Comparison of ENCODE assay signal across 1 cellular context in the genomic region with DNA sequence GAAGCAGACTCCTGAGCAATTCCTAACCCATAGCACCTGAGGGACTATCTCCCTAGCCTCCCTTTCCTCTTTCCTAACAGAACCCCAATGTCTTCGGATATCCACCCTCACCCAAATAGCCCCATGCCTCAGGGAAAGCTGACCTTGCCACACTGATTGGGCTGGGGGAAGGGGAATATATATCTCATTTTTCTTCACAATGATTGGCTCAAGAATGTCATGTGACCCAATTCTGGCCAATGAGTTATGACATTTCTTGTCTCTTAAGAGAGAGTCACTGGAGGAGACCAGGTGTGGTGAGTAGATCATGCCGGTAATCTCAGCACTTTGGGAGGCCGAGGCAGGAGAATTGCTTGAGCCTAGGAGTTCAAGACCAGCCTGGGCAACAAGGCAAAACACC.
TF ChIP-seq lines count a peak whose summit lies in the region.

No MANE protein-coding gene starts in this region.

TF ChIP-seq in K562, 482 proteins besides CTCF, POLR2A, EP300 and RAD21 (continued from another document and continues in another):
- TF ChIP-seq, protein P1, sequence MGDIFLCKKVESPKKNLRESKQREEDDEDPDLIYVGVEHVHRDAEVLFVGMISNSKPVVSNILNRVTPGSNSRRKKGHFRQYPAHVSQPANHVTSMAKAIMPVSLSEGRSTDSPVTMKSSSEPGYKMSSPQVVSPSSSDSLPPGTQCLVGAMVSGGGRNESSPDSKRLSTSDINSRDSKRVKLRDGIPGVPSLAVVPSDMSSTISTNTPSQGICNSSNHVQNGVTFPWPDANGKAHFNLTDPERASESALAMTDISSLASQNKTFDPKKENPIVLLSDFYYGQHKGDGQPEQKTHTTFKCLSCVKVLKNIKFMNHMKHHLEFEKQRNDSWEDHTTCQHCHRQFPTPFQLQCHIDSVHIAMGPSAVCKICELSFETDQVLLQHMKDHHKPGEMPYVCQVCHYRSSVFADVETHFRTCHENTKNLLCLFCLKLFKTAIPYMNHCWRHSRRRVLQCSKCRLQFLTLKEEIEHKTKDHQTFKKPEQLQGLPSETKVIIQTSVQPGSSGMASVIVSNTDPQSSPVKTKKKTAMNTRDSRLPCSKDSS (IDR thresholded peaks at IDR 0.05; ENCODE audit: low read depth, partially characterized antibody), result no peak
- TF ChIP-seq TARDBP (IDR thresholded peaks at IDR 0.05) (no peak), ADNP (tag; IDR thresholded peaks at IDR 0.05) (no peak), PCBP1 (IDR thresholded peaks at IDR 0.05; ENCODE audit: low read depth, low read length, poor library complexity, severe bottlenecking) (no peak), ZNF212 (CRISPR knock-in tag; IDR thresholded peaks at IDR 0.05) (no peak), FOS (IDR thresholded peaks at IDR 0.05; ENCODE audit: extremely low read depth, insufficient read length) (no peak), KLF16 (IDR thresholded peaks at IDR 0.05) (no peak), RAD51 (IDR thresholded peaks at IDR 0.05; ENCODE audit: borderline replicate concordance, low read depth) (peak; percentile 95), ZNF316 (IDR thresholded peaks at IDR 0.05) (no peak), ZFP30 (CRISPR knock-in tag; IDR thresholded peaks at IDR 0.05; ENCODE audit: borderline replicate concordance) (no peak), ZNF75A (CRISPR knock-in tag; IDR thresholded peaks at IDR 0.05) (no peak), SMAD1 (IDR thresholded peaks at IDR 0.05; ENCODE audit: low read depth, low read length, partially characterized antibody) (no peak), GATAD2A (IDR thresholded peaks at IDR 0.05) (no peak), NFYB (IDR thresholded peaks at IDR 0.05; ENCODE audit: extremely low read depth, insufficient read length) (peak; percentile 14), NR2C2 (CRISPR knock-in tag; IDR thresholded peaks at IDR 0.05) (no peak), NR2C2 (tag; IDR thresholded peaks at IDR 0.05) (no peak), ETS2 (tag; IDR thresholded peaks at IDR 0.05; ENCODE audit: borderline replicate concordance, poor library complexity, severe bottlenecking) (no peak), FUS (optimal IDR thresholded peaks at IDR 0.05; ENCODE audit: low read depth, low read length) (no peak), L3MBTL2 (IDR thresholded peaks at IDR 0.05) (peak; percentile 33; the same call in 1 of the 2 replicates), YY1 (IDR thresholded peaks at IDR 0.05; ENCODE audit: borderline replicate concordance in 1 of 3, control insufficient read depth in 1 of 3, extremely low read depth in 1 of 3, insufficient read depth in 3 of 3, insufficient read length in 1 of 3, insufficient replicate concordance in 2 of 3, low read depth in 1 of 3, low read length in 2 of 3) (no peak), CREM (IDR thresholded peaks at IDR 0.05; ENCODE audit: low read depth) (no peak), ZNF436 (CRISPR knock-in tag; IDR thresholded peaks at IDR 0.05) (no peak), SMARCA5 (IDR thresholded peaks at IDR 0.05) (no peak), TCF7 (IDR thresholded peaks at IDR 0.05; ENCODE audit: borderline replicate concordance) (no peak), HOXB6 (CRISPR knock-in tag; IDR thresholded peaks at IDR 0.05; ENCODE audit: borderline replicate concordance) (no peak), KLF1 (tag; IDR thresholded peaks at IDR 0.05) (no peak), BDP1 (IDR thresholded peaks at IDR 0.05; ENCODE audit: insufficient read depth, insufficient read length) (no peak), EGR1 (conservative IDR thresholded peaks at IDR 0.05) (no peak), BRCA1 (IDR thresholded peaks at IDR 0.05) (no peak), BRCA1 (CRISPR knock-in tag; IDR thresholded peaks at IDR 0.05) (no peak), PHF20 (IDR thresholded peaks at IDR 0.05; ENCODE audit: partially characterized antibody) (no peak), TBL1XR1 (IDR thresholded peaks at IDR 0.05; ENCODE audit: low read length in 2 of 2) (no peak), LARP7 (IDR thresholded peaks at IDR 0.05) (no peak), FOXP1 (CRISPR knock-in tag; IDR thresholded peaks at IDR 0.05) (no peak), CBX5 (IDR thresholded peaks at IDR 0.05; ENCODE audit: borderline replicate concordance, low read depth) (no peak), MTA1 (IDR thresholded peaks at IDR 0.05; ENCODE audit: borderline replicate concordance) (no peak), NFE2 (IDR thresholded peaks at IDR 0.05; ENCODE audit: low read depth) (no peak), ZC3H4 (CRISPR knock-in tag; IDR thresholded peaks at IDR 0.05; ENCODE audit: borderline replicate concordance) (no peak)
- TF ChIP-seq, protein P2, sequence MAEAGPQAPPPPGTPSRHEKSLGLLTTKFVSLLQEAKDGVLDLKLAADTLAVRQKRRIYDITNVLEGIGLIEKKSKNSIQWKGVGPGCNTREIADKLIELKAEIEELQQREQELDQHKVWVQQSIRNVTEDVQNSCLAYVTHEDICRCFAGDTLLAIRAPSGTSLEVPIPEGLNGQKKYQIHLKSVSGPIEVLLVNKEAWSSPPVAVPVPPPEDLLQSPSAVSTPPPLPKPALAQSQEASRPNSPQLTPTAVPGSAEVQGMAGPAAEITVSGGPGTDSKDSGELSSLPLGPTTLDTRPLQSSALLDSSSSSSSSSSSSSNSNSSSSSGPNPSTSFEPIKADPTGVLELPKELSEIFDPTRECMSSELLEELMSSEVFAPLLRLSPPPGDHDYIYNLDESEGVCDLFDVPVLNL (CRISPR knock-in tag; IDR thresholded peaks at IDR 0.05; ENCODE audit: low read depth), result no peak
- TF ChIP-seq, protein P3, sequence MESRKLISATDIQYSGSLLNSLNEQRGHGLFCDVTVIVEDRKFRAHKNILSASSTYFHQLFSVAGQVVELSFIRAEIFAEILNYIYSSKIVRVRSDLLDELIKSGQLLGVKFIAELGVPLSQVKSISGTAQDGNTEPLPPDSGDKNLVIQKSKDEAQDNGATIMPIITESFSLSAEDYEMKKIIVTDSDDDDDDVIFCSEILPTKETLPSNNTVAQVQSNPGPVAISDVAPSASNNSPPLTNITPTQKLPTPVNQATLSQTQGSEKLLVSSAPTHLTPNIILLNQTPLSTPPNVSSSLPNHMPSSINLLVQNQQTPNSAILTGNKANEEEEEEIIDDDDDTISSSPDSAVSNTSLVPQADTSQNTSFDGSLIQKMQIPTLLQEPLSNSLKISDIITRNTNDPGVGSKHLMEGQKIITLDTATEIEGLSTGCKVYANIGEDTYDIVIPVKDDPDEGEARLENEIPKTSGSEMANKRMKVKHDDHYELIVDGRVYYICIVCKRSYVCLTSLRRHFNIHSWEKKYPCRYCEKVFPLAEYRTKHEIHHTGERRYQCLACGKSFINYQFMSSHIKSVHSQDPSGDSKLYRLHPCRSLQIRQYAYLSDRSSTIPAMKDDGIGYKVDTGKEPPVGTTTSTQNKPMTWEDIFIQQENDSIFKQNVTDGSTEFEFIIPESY (CRISPR knock-in tag; IDR thresholded peaks at IDR 0.05), result no peak
- TF ChIP-seq, protein P4, sequence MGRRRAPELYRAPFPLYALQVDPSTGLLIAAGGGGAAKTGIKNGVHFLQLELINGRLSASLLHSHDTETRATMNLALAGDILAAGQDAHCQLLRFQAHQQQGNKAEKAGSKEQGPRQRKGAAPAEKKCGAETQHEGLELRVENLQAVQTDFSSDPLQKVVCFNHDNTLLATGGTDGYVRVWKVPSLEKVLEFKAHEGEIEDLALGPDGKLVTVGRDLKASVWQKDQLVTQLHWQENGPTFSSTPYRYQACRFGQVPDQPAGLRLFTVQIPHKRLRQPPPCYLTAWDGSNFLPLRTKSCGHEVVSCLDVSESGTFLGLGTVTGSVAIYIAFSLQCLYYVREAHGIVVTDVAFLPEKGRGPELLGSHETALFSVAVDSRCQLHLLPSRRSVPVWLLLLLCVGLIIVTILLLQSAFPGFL (CRISPR knock-in tag; IDR thresholded peaks at IDR 0.05), result no peak
- TF ChIP-seq, protein P5, sequence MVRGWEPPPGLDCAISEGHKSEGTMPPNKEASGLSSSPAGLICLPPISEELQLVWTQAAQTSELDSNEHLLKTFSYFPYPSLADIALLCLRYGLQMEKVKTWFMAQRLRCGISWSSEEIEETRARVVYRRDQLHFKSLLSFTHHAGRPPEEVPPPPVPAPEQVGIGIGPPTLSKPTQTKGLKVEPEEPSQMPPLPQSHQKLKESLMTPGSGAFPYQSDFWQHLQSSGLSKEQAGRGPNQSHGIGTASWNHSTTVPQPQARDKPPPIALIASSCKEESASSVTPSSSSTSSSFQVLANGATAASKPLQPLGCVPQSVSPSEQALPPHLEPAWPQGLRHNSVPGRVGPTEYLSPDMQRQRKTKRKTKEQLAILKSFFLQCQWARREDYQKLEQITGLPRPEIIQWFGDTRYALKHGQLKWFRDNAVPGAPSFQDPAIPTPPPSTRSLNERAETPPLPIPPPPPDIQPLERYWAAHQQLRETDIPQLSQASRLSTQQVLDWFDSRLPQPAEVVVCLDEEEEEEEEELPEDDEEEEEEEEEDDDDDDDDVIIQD (CRISPR knock-in tag; IDR thresholded peaks at IDR 0.05), result no peak
- TF ChIP-seq, protein P6, sequence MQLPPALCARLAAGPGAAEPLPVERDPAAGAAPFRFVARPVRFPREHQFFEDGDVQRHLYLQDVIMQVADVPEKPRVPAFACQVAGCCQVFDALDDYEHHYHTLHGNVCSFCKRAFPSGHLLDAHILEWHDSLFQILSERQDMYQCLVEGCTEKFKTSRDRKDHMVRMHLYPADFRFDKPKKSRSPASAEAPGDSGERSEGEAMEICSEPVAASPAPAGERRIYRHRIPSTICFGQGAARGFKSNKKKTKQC (CRISPR knock-in tag; IDR thresholded peaks at IDR 0.05), result no peak
- TF ChIP-seq, protein P7, sequence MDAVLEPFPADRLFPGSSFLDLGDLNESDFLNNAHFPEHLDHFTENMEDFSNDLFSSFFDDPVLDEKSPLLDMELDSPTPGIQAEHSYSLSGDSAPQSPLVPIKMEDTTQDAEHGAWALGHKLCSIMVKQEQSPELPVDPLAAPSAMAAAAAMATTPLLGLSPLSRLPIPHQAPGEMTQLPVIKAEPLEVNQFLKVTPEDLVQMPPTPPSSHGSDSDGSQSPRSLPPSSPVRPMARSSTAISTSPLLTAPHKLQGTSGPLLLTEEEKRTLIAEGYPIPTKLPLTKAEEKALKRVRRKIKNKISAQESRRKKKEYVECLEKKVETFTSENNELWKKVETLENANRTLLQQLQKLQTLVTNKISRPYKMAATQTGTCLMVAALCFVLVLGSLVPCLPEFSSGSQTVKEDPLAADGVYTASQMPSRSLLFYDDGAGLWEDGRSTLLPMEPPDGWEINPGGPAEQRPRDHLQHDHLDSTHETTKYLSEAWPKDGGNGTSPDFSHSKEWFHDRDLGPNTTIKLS (IDR thresholded peaks at IDR 0.05; ENCODE audit: borderline replicate concordance, low read depth), result no peak
- TF ChIP-seq, protein P8, sequence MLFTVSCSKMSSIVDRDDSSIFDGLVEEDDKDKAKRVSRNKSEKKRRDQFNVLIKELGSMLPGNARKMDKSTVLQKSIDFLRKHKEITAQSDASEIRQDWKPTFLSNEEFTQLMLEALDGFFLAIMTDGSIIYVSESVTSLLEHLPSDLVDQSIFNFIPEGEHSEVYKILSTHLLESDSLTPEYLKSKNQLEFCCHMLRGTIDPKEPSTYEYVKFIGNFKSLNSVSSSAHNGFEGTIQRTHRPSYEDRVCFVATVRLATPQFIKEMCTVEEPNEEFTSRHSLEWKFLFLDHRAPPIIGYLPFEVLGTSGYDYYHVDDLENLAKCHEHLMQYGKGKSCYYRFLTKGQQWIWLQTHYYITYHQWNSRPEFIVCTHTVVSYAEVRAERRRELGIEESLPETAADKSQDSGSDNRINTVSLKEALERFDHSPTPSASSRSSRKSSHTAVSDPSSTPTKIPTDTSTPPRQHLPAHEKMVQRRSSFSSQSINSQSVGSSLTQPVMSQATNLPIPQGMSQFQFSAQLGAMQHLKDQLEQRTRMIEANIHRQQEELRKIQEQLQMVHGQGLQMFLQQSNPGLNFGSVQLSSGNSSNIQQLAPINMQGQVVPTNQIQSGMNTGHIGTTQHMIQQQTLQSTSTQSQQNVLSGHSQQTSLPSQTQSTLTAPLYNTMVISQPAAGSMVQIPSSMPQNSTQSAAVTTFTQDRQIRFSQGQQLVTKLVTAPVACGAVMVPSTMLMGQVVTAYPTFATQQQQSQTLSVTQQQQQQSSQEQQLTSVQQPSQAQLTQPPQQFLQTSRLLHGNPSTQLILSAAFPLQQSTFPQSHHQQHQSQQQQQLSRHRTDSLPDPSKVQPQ (CRISPR knock-in tag; IDR thresholded peaks at IDR 0.05; ENCODE audit: borderline replicate concordance), result no peak
- TF ChIP-seq, protein P9, sequence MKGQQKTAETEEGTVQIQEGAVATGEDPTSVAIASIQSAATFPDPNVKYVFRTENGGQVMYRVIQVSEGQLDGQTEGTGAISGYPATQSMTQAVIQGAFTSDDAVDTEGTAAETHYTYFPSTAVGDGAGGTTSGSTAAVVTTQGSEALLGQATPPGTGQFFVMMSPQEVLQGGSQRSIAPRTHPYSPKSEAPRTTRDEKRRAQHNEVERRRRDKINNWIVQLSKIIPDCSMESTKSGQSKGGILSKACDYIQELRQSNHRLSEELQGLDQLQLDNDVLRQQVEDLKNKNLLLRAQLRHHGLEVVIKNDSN (CRISPR knock-in tag; IDR thresholded peaks at IDR 0.05), result peak; percentile 72
- TF ChIP-seq, protein P10, sequence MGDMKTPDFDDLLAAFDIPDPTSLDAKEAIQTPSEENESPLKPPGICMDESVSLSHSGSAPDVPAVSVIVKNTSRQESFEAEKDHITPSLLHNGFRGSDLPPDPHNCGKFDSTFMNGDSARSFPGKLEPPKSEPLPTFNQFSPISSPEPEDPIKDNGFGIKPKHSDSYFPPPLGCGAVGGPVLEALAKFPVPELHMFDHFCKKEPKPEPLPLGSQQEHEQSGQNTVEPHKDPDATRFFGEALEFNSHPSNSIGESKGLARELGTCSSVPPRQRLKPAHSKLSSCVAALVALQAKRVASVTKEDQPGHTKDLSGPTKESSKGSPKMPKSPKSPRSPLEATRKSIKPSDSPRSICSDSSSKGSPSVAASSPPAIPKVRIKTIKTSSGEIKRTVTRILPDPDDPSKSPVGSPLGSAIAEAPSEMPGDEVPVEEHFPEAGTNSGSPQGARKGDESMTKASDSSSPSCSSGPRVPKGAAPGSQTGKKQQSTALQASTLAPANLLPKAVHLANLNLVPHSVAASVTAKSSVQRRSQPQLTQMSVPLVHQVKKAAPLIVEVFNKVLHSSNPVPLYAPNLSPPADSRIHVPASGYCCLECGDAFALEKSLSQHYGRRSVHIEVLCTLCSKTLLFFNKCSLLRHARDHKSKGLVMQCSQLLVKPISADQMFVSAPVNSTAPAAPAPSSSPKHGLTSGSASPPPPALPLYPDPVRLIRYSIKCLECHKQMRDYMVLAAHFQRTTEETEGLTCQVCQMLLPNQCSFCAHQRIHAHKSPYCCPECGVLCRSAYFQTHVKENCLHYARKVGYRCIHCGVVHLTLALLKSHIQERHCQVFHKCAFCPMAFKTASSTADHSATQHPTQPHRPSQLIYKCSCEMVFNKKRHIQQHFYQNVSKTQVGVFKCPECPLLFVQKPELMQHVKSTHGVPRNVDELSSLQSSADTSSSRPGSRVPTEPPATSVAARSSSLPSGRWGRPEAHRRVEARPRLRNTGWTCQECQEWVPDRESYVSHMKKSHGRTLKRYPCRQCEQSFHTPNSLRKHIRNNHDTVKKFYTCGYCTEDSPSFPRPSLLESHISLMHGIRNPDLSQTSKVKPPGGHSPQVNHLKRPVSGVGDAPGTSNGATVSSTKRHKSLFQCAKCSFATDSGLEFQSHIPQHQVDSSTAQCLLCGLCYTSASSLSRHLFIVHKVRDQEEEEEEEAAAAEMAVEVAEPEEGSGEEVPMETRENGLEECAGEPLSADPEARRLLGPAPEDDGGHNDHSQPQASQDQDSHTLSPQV (IDR thresholded peaks at IDR 0.05), result 0 out of 2 replicates have a peak, but pooled peaks have one; percentile 29
- TF ChIP-seq, protein P11, sequence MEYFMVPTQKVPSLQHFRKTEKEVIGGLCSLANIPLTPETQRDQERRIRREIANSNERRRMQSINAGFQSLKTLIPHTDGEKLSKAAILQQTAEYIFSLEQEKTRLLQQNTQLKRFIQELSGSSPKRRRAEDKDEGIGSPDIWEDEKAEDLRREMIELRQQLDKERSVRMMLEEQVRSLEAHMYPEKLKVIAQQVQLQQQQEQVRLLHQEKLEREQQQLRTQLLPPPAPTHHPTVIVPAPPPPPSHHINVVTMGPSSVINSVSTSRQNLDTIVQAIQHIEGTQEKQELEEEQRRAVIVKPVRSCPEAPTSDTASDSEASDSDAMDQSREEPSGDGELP (CRISPR knock-in tag; IDR thresholded peaks at IDR 0.05; ENCODE audit: borderline replicate concordance), result no peak
